ENCODE assay signal across 1 cellular context in the genomic region with DNA sequence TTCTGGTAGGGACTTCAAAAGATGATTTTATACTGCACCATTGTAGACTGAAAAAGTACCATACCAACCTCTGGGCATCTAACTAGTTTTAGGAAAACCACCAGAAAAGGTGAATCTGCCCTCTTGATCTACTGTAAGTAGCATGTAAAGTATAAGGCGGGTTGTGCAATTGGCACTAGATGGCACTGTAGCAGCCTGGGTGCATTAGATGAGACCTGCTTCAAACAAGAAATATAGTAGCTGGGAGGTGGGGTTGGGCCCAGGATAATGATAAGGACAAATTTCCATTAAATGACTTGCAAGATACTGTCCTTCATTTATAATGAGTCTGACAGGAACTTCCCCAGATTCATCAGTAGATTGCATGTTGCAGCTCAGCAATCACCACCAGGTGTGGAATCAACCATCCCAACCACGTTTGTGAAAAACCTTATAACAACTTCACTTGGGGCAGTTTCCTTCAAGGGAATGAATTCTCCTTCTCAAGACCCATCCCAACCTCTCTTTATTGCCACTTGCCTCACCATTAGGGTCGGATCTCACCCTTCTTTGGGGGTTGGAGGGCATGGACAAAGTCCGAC.
TF ChIP-seq lines count a peak whose summit lies in the region.

No MANE protein-coding gene starts in this region.

TF ChIP-seq in GM23338, 12 proteins besides CTCF, POLR2A, EP300 and RAD21 (continued from another document):
- TF ChIP-seq, protein P1, sequence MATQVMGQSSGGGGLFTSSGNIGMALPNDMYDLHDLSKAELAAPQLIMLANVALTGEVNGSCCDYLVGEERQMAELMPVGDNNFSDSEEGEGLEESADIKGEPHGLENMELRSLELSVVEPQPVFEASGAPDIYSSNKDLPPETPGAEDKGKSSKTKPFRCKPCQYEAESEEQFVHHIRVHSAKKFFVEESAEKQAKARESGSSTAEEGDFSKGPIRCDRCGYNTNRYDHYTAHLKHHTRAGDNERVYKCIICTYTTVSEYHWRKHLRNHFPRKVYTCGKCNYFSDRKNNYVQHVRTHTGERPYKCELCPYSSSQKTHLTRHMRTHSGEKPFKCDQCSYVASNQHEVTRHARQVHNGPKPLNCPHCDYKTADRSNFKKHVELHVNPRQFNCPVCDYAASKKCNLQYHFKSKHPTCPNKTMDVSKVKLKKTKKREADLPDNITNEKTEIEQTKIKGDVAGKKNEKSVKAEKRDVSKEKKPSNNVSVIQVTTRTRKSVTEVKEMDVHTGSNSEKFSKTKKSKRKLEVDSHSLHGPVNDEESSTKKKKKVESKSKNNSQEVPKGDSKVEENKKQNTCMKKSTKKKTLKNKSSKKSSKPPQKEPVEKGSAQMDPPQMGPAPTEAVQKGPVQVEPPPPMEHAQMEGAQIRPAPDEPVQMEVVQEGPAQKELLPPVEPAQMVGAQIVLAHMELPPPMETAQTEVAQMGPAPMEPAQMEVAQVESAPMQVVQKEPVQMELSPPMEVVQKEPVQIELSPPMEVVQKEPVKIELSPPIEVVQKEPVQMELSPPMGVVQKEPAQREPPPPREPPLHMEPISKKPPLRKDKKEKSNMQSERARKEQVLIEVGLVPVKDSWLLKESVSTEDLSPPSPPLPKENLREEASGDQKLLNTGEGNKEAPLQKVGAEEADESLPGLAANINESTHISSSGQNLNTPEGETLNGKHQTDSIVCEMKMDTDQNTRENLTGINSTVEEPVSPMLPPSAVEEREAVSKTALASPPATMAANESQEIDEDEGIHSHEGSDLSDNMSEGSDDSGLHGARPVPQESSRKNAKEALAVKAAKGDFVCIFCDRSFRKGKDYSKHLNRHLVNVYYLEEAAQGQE (IDR thresholded peaks at IDR 0.05; ENCODE audit: unreplicated experiment), result no peak
- TF ChIP-seq STAT1 (IDR thresholded peaks at IDR 0.05; ENCODE audit: unreplicated experiment) (no peak), CREB1 (CRISPR knock-in tag; IDR thresholded peaks at IDR 0.05; ENCODE audit: low read depth) (no peak), ZNF331 (CRISPR knock-in tag; IDR thresholded peaks at IDR 0.05; ENCODE audit: low read depth) (no peak), EZH2phosphoT487 (IDR thresholded peaks at IDR 0.05; ENCODE audit: unreplicated experiment) (no peak), EZH2 (IDR thresholded peaks at IDR 0.05; ENCODE audit: low read depth, unreplicated experiment) (no peak), JUNB (IDR thresholded peaks at IDR 0.05; ENCODE audit: unreplicated experiment) (no peak), ZNF114 (CRISPR knock-in tag; IDR thresholded peaks at IDR 0.05) (no peak), NANOG (IDR thresholded peaks at IDR 0.05; ENCODE audit: borderline replicate concordance) (no peak)
- TF ChIP-seq, protein P2, sequence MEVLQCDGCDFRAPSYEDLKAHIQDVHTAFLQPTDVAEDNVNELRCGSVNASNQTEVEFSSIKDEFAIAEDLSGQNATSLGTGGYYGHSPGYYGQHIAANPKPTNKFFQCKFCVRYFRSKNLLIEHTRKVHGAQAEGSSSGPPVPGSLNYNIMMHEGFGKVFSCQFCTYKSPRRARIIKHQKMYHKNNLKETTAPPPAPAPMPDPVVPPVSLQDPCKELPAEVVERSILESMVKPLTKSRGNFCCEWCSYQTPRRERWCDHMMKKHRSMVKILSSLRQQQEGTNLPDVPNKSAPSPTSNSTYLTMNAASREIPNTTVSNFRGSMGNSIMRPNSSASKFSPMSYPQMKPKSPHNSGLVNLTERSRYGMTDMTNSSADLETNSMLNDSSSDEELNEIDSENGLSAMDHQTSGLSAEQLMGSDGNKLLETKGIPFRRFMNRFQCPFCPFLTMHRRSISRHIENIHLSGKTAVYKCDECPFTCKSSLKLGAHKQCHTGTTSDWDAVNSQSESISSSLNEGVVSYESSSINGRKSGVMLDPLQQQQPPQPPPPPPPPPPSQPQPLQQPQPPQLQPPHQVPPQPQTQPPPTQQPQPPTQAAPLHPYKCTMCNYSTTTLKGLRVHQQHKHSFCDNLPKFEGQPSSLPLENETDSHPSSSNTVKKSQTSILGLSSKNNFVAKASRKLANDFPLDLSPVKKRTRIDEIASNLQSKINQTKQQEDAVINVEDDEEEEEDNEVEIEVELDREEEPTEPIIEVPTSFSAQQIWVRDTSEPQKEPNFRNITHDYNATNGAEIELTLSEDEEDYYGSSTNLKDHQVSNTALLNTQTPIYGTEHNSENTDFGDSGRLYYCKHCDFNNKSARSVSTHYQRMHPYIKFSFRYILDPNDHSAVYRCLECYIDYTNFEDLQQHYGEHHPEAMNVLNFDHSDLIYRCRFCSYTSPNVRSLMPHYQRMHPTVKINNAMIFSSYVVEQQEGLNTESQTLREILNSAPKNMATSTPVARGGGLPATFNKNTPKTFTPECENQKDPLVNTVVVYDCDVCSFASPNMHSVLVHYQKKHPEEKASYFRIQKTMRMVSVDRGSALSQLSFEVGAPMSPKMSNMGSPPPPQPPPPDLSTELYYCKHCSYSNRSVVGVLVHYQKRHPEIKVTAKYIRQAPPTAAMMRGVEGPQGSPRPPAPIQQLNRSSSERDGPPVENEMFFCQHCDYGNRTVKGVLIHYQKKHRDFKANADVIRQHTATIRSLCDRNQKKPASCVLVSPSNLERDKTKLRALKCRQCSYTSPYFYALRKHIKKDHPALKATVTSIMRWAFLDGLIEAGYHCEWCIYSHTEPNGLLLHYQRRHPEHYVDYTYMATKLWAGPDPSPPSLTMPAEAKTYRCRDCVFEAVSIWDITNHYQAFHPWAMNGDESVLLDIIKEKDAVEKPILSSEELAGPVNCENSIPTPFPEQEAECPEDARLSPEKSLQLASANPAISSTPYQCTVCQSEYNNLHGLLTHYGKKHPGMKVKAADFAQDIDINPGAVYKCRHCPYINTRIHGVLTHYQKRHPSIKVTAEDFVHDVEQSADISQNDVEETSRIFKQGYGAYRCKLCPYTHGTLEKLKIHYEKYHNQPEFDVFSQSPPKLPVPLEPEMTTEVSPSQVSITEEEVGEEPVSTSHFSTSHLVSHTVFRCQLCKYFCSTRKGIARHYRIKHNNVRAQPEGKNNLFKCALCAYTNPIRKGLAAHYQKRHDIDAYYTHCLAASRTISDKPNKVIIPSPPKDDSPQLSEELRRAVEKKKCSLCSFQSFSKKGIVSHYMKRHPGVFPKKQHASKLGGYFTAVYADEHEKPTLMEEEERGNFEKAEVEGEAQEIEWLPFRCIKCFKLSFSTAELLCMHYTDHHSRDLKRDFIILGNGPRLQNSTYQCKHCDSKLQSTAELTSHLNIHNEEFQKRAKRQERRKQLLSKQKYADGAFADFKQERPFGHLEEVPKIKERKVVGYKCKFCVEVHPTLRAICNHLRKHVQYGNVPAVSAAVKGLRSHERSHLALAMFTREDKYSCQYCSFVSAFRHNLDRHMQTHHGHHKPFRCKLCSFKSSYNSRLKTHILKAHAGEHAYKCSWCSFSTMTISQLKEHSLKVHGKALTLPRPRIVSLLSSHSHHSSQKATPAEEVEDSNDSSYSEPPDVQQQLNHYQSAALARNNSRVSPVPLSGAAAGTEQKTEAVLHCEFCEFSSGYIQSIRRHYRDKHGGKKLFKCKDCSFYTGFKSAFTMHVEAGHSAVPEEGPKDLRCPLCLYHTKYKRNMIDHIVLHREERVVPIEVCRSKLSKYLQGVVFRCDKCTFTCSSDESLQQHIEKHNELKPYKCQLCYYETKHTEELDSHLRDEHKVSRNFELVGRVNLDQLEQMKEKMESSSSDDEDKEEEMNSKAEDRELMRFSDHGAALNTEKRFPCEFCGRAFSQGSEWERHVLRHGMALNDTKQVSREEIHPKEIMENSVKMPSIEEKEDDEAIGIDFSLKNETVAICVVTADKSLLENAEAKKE (CRISPR knock-in tag; IDR thresholded peaks at IDR 0.05), result no peak
- TF ChIP-seq, protein P3, sequence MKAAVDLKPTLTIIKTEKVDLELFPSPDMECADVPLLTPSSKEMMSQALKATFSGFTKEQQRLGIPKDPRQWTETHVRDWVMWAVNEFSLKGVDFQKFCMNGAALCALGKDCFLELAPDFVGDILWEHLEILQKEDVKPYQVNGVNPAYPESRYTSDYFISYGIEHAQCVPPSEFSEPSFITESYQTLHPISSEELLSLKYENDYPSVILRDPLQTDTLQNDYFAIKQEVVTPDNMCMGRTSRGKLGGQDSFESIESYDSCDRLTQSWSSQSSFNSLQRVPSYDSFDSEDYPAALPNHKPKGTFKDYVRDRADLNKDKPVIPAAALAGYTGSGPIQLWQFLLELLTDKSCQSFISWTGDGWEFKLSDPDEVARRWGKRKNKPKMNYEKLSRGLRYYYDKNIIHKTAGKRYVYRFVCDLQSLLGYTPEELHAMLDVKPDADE (IDR thresholded peaks at IDR 0.05), result no peak
